In the genomic region with DNA sequence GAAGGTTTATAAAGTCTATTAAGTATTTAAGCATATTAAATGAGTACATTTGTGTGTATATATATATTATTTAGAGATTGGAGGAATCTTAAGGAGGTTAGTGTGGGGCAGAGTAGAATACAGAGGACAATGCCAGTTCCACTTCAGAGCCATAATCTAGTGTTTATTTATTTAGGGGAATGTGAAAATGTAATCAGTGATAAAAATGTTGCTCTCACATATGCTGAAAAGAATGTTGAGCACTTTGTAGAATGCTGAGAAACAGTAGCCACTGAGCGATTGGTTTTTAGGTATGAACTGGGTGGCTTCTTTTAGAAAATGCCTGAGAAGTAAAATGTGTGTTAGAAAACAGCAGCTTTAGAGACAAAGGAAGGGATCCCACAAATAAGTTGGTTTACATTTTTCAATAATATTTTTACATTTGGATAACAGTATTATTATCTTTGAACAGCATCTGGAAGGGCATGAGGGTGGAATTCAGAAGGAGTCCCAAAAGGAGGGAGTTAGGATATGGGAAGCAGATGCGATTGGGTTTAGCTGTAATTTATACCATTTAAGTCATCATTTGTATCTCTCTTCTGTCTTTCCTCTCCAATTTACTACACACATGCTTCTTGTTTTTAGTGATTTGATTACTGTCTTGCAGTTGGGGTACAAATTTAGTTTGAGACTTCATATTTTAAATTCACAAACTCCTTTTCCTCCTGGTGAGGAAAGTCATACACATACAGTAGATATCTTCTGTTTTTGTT, we compare ENCODE assay signal across 19 cellular contexts.
DNase-seq lines count a peak whose midpoint lies in the region; ATAC-seq and TF ChIP-seq lines count a peak whose summit lies in the region.
"Had no signal": no experiment of that assay in that cellular context is flagged by ENCODE, and none has a peak within 500 bp of the region (broad histone marks: within the 10 kb centered on the region; RNA-seq: fewer than 3 reads in every experiment).

No MANE protein-coding gene starts in this region.

- 0 out of 2 replicates have a peak overlapping the region, but pooled peaks have one; percentile 16 for H3K27ac ChIP-seq in PC-9
- no peak overlapping the region for H3K27ac ChIP-seq in lower lobe of right lung
- H3K27ac ChIP-seq in smooth muscle cell (ENCODE audit: low read depth): no peak overlapping the region
- no peak overlapping the region for H3K27ac ChIP-seq in Peyer's patch
- H3K27ac ChIP-seq: spleen had no signal

- TF ChIP-seq POLR2A in Peyer's patch (IDR thresholded peaks at IDR 0.05): no peak

- H3K4me2 ChIP-seq in PC-9: no peak overlapping the region
- peak overlapping the region; percentile 58 for H3K4me2 ChIP-seq in smooth muscle cell

- H3K9me2 ChIP-seq in PC-9 (ENCODE audit: insufficient read depth): no peaks in the 10 kb centered on the region

- H3K36me3 ChIP-seq in PC-9 (ENCODE audit: low read depth) (0 out of 2 replicates have a peak, but pooled peaks cover 17% of the 10 kb centered on the region), lower lobe of right lung (no peaks in the 10 kb centered on the region), smooth muscle cell (ENCODE audit: low read depth) (no peaks in the 10 kb centered on the region), Peyer's patch (no peaks in the 10 kb centered on the region)
- H3K36me3 ChIP-seq: spleen had no signal

- ATAC-seq in lower lobe of right lung (peak; percentile 25 to 73), GM21825 (IDR thresholded peaks at IDR 0.05; ENCODE audit: unreplicated experiment) (no peak)
- ATAC-seq: activated T-helper 17 cell treated with anti-CD3 and anti-CD28 coated beads, Interleukin-2, amount 50 U/mL, for 72 hours; Right ventricle myocardium inferior had no signal

- intact Hi-C loops in PC-9 (cut with micrococcal nuclease; ENCODE audit: unreplicated experiment): loop anchor here (1.0 to 10.0 kb wide), 4 partner anchors 82 to 1468 kb away; a partner anchor contains a TSS
- intact Hi-C loops in lower lobe of right lung (cut with DNase I): no loop called here

- in situ Hi-C loops in astrocyte of the spinal cord (cut with HindIII; ENCODE audit: low sequenced_read_pairs): no loop called here

- H3K4me3 ChIP-seq in PC-9 (no peak overlapping the region), astrocyte of the spinal cord (ENCODE audit: low read depth, low read length) (no peak overlapping the region), lower lobe of right lung (no peak overlapping the region), smooth muscle cell (no peak overlapping the region), Peyer's patch (no peak overlapping the region)
- H3K4me3 ChIP-seq: spleen had no signal

- no peaks in the 10 kb centered on the region for H3K4me1 ChIP-seq in PC-9 (replicated peaks; ENCODE audit: insufficient read depth)
- peaks cover 4% of the 10 kb centered on the region for H3K4me1 ChIP-seq in lower lobe of right lung
- peaks cover 8% of the 10 kb centered on the region for H3K4me1 ChIP-seq in smooth muscle cell (ENCODE audit: low read depth)
- no peaks in the 10 kb centered on the region for H3K4me1 ChIP-seq in Peyer's patch
- H3K4me1 ChIP-seq: spleen had no signal

- TF ChIP-seq CTCF in PC-9 (conservative IDR thresholded peaks at IDR 0.05) (no peak), astrocyte of the spinal cord (IDR thresholded peaks at IDR 0.05; ENCODE audit: low read depth, low read length) (no peak), lower lobe of right lung (IDR thresholded peaks at IDR 0.05) (no peak), smooth muscle cell (IDR thresholded peaks at IDR 0.05; ENCODE audit: borderline replicate concordance, insufficient read depth, poor library complexity, severe bottlenecking) (no peak), Peyer's patch (IDR thresholded peaks at IDR 0.05) (no peak)

- H2AFZ ChIP-seq in PC-9 (no peak overlapping the region), smooth muscle cell (ENCODE audit: low read depth) (no peak overlapping the region)

- DNase-seq in PC-9 (no peak), astrocyte of the spinal cord (ENCODE audit: low read depth, low spot score) (peak; percentile 14), lower lobe of right lung (no peak), smooth muscle cell (lab: John Stamatoyannopoulos, UW; ENCODE audit: unreplicated experiment) (no peak), Peyer's patch (no peak), CD1c-positive myeloid dendritic cell (ENCODE audit: extremely low spot score) (no peak)
- DNase-seq: activated CD4-positive, alpha-beta T cell treated with anti-CD3 and anti-CD28 coated beads, Interleukin-2, amount 10 ng/mL, durations not matched to agents 7 days and 5 days; activated naive CD8-positive, alpha-beta T cell treated with anti-CD3 and anti-CD28 coated beads for 36 hours; CD8-positive, alpha-beta memory T cell; DMS79 treated with DMSO at 0.1 percent for 48 hours; NCI-H1436; NCI-H2171; NCI-H526; spleen; stimulated activated CD4-positive, alpha-beta T cell treated with anti-CD3 and anti-CD28 coated beads, Interleukin-4, amount 100 ng/mL, for 24 hours; T-helper 1 cell had no signal

- 50% methylated on average over 2 of the region's 2 CpGs for WGBS in smooth muscle cell (ENCODE audit: low lambda C conversion rate)

- POLR2A ChIA-PET in PC-9 (lab: Charles Lee; ENCODE audit: unreplicated experiment): no interaction called here

- BruUV-seq in PC-9 (replicated peaks; lab: Mats Ljungman, UMichigan): no TSS peak

- H3K27me3 ChIP-seq in PC-9 (ENCODE audit: insufficient read depth, low read depth) (no peaks in the 10 kb centered on the region), lower lobe of right lung (ENCODE audit: low read depth) (no peaks in the 10 kb centered on the region), smooth muscle cell (ENCODE audit: low read depth) (no peaks in the 10 kb centered on the region), Peyer's patch (no peaks in the 10 kb centered on the region)
- H3K27me3 ChIP-seq: spleen had no signal

- H3K9me3 ChIP-seq in PC-9 (ENCODE audit: insufficient read depth, low read depth): no peaks in the 10 kb centered on the region; the same call in 1 of the 2 replicates
- no peaks in the 10 kb centered on the region for H3K9me3 ChIP-seq in lower lobe of right lung
- H3K9me3 ChIP-seq in smooth muscle cell (replicated peaks; ENCODE audit: low read depth): no peaks in the 10 kb centered on the region
- no peaks in the 10 kb centered on the region for H3K9me3 ChIP-seq in Peyer's patch
- H3K9me3 ChIP-seq: spleen had no signal

- H3F3A ChIP-seq in PC-9 (ENCODE audit: insufficient read depth, low read depth): peaks cover 4% of the 10 kb centered on the region; the same call in 1 of the 2 replicates
- H3F3A ChIP-seq in smooth muscle cell (ENCODE audit: low read depth): no peaks in the 10 kb centered on the region

- CTCF ChIA-PET in PC-9 (lab: Charles Lee): interaction anchor here (1.3 kb wide), 1 partner anchor 130 kb away, joined by 3 read pairs; no protein-coding TSS in a partner anchor

- H4K20me1 ChIP-seq in PC-9 (ENCODE audit: insufficient read depth) (no peaks in the 10 kb centered on the region), smooth muscle cell (ENCODE audit: low read depth) (peaks cover 4% of the 10 kb centered on the region)

- H3K9ac ChIP-seq in smooth muscle cell (ENCODE audit: low read depth): peak overlapping the region; percentile 9

- no peaks in the 10 kb centered on the region for H3K79me2 ChIP-seq in PC-9 (ENCODE audit: low read depth)
- no peaks in the 10 kb centered on the region for H3K79me2 ChIP-seq in smooth muscle cell (ENCODE audit: low read depth)
